In the genomic region with DNA sequence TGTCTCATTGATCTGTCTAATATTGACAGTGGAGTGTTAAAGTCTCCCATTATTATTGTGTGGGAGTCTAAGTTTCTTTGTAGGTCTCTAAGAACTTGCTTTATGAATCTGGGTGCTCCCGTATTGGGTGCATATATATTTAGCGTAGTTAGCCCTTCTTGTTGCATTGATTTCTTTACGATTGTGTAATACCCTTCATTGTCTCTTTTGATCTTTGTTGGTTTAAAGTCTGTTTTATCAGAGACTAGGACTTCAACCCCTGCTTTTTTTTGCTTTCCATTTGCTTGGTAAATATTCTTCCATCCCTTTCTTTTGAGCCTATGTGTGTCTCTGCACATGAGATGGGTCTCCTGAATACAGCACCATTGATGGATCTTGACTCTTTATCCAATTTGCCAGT, we compare ENCODE assay signal across 9 cellular contexts. TPM values are rescaled to one million over a fixed set of nuclear protein-coding genes. Genes with fewer than 3 reads are reported as not detected.
DNase-seq lines count a peak whose midpoint lies in the region; ATAC-seq, FAIRE-seq and TF ChIP-seq lines count a peak whose summit lies in the region.
"Not testable (repeated sequence)": the region's sequence is repeated elsewhere in the genome, so short reads cannot be mapped to it uniquely, and the experiment has no call there.
"Had no signal": no experiment of that assay in that cellular context is flagged by ENCODE, and none has a peak within 500 bp of the region (broad histone marks: within the 10 kb centered on the region; RNA-seq: fewer than 3 reads in every experiment).

No MANE protein-coding gene starts in this region.

- not testable (repeated sequence) for FAIRE-seq in HepG2 (lab: Jason Lieb, UNC)

- H4K20me1 ChIP-seq in HepG2 (ENCODE audit: insufficient read depth, low read length) = not testable (repeated sequence)

- ATAC-seq in CD4-positive, CD25-positive, alpha-beta regulatory T cell (ENCODE audit: low read depth in 2 of 2); T-cell (replicated peaks in 1 of 4); activated T-cell treated with anti-CD3 and anti-CD28 coated beads, Interleukin-2, amount 50 U/mL, for 72 hours (replicated peaks in 1 of 2); central memory CD8-positive, alpha-beta T cell (replicated peaks; ENCODE audit: extremely low read depth, poor library complexity, severe bottlenecking); HepG2; naive thymus-derived CD4-positive, alpha-beta T cell; natural killer cell treated with Interleukin-12 subunit alpha and Interleukin-12 subunit beta and Interleukin-15 and Interleukin-18, amount 100 ng/mL, for 72 hours: not testable (repeated sequence)

- H3K27me3 Mint-ChIP-seq in CD4-positive, CD25-positive, alpha-beta regulatory T cell; CD8-positive, alpha-beta memory T cell; T-cell; activated T-cell treated with anti-CD3 and anti-CD28 coated beads, Interleukin-2, amount 50 U/mL, for 72 hours (ENCODE audit: low read depth); central memory CD8-positive, alpha-beta T cell; naive thymus-derived CD4-positive, alpha-beta T cell; natural killer cell treated with Interleukin-12 subunit alpha and Interleukin-12 subunit beta and Interleukin-15 and Interleukin-18, amount 100 ng/mL, for 72 hours: not testable (repeated sequence)

- peak overlapping the region; percentile 64 to 94 (median 86) for H3K27ac Mint-ChIP-seq in CD4-positive, CD25-positive, alpha-beta regulatory T cell
- peak overlapping the region in 5 of 8 donors; percentile 30 to 83 (median 44) for H3K27ac Mint-ChIP-seq in CD8-positive, alpha-beta memory T cell
- peak overlapping the region; percentile 86 to 96 for H3K27ac Mint-ChIP-seq in T-cell
- H3K27ac Mint-ChIP-seq in activated T-cell treated with anti-CD3 and anti-CD28 coated beads, Interleukin-2, amount 50 U/mL, for 72 hours = peak overlapping the region; percentile 14
- H3K27ac Mint-ChIP-seq in central memory CD8-positive, alpha-beta T cell (ENCODE audit: low read depth) = peak overlapping the region; percentile 77
- H3K27ac Mint-ChIP-seq in naive thymus-derived CD4-positive, alpha-beta T cell = peak overlapping the region in 7 of 9 donors; percentile 44 to 91 (median 88)
- H3K27ac Mint-ChIP-seq in natural killer cell treated with Interleukin-12 subunit alpha and Interleukin-12 subunit beta and Interleukin-15 and Interleukin-18, amount 100 ng/mL, for 72 hours = peak overlapping the region; percentile 70 to 85

- TF ChIP-seq EP300 in HepG2 (IDR thresholded peaks at IDR 0.05; ENCODE audit: low read depth in 2 of 2, low read length in 2 of 2) (peak; percentile 59 to 86; a peak in 3 of 4 replicates), HepG2 (CRISPR knock-in tag; IDR thresholded peaks at IDR 0.05; ENCODE audit: borderline replicate concordance) (peak; percentile 40; the same call in 1 of the 2 replicates)

- CTCF ChIA-PET in CD8-positive, alpha-beta memory T cell (lab: Charles Lee) = interaction anchor here (3.6 kb wide), 1 partner anchor 24 kb away, joined by 35 read pairs; a partner anchor contains a TSS
- CTCF ChIA-PET in T-cell (lab: Charles Lee); HepG2 (lab: Yijun Ruan, JAX; ENCODE audit: low intra/inter-chr PET ratio, low total read pairs): not testable (repeated sequence)
- CTCF ChIA-PET in naive thymus-derived CD4-positive, alpha-beta T cell (lab: Charles Lee) = interaction anchor here (0.6 kb wide), 1 partner anchor 258 kb away, joined by 6 read pairs; no protein-coding TSS in a partner anchor

- not testable (repeated sequence) for H3K79me2 ChIP-seq in HepG2 (ENCODE audit: insufficient read depth, low read length)

- not testable (repeated sequence) for H3K27me3 ChIP-seq in CD4-positive, CD25-positive, alpha-beta regulatory T cell (ENCODE audit: control insufficient read depth, insufficient read depth, low read length); CD8-positive, alpha-beta memory T cell (ENCODE audit: insufficient read depth, low read length, poor library complexity, severe bottlenecking); HepG2 (ENCODE audit: control insufficient read depth in 1 of 2, insufficient read depth in 2 of 2, low read length in 2 of 2); naive thymus-derived CD4-positive, alpha-beta T cell (ENCODE audit: control insufficient read depth in 2 of 2, insufficient read depth in 2 of 2, low read length in 2 of 2)

- TF ChIP-seq CTCF in HepG2 (CRISPR knock-in tag; IDR thresholded peaks at IDR 0.05) = not testable (repeated sequence)

- in situ Hi-C loops in HepG2 (cut with HindIII; ENCODE audit: extremely low pct_ligation_motif_present, low pct_unique_long_range_greater_than_20kb) = not testable (repeated sequence)

- not testable (repeated sequence) for H3K9me3 ChIP-seq in CD4-positive, CD25-positive, alpha-beta regulatory T cell (ENCODE audit: control insufficient read depth in 2 of 2, low read length in 2 of 2); HepG2 (ENCODE audit: low read length)
- H3K9me3 ChIP-seq in CD8-positive, alpha-beta memory T cell (ENCODE audit: low read length) = peaks cover 10% of the 10 kb centered on the region
- peaks cover 0 to 14% (median 5%) of the 10 kb centered on the region in 3 experiments for H3K9me3 ChIP-seq in naive thymus-derived CD4-positive, alpha-beta T cell (ENCODE audit: control insufficient read depth in 2 of 3, low read length in 3 of 3)

- TF ChIP-seq RAD21 in HepG2 (CRISPR knock-in tag; IDR thresholded peaks at IDR 0.05) = not testable (repeated sequence)

- DNase-seq in CD4-positive, CD25-positive, alpha-beta regulatory T cell; CD8-positive, alpha-beta memory T cell; T-cell; activated T-cell treated with anti-CD3 and anti-CD28 coated beads, Interleukin-2, amount 50 U/mL, for 72 hours; central memory CD8-positive, alpha-beta T cell (ENCODE audit: low spot score in 2 of 2); naive thymus-derived CD4-positive, alpha-beta T cell; natural killer cell treated with Interleukin-12 subunit alpha and Interleukin-12 subunit beta and Interleukin-15 and Interleukin-18, amount 100 ng/mL, for 72 hours (ENCODE audit: low spot score): not testable (repeated sequence)
- DNase-seq in HepG2 (ENCODE audit: low spot score) = peak; percentile 86

- BruUV-seq in HepG2 (replicated peaks; lab: Mats Ljungman, UMichigan) = not testable (repeated sequence)

- H3K36me3 Mint-ChIP-seq in CD4-positive, CD25-positive, alpha-beta regulatory T cell = peaks cover 24% of the 10 kb centered on the region
- H3K36me3 Mint-ChIP-seq in CD8-positive, alpha-beta memory T cell = peaks cover 11 to 61% (median 32%) of the 10 kb centered on the region in 3 donors
- H3K36me3 Mint-ChIP-seq in T-cell = peaks cover 51% of the 10 kb centered on the region
- peaks cover 38 to 54% of the 10 kb centered on the region in 2 donors for H3K36me3 Mint-ChIP-seq in activated T-cell treated with anti-CD3 and anti-CD28 coated beads, Interleukin-2, amount 50 U/mL, for 72 hours (ENCODE audit: insufficient read depth in 2 of 2)
- not testable (repeated sequence) for H3K36me3 Mint-ChIP-seq in central memory CD8-positive, alpha-beta T cell (ENCODE audit: insufficient read depth)
- H3K36me3 Mint-ChIP-seq in naive thymus-derived CD4-positive, alpha-beta T cell = peaks cover 32 to 75% (median 38%) of the 10 kb centered on the region in 5 donors
- H3K36me3 Mint-ChIP-seq in natural killer cell treated with Interleukin-12 subunit alpha and Interleukin-12 subunit beta and Interleukin-15 and Interleukin-18, amount 100 ng/mL, for 72 hours = peaks cover 48% of the 10 kb centered on the region

- POLR2A ChIA-PET in CD8-positive, alpha-beta memory T cell (lab: Charles Lee); T-cell (lab: Charles Lee): not testable (repeated sequence)
- POLR2A ChIA-PET in HepG2 (lab: Yijun Ruan, JAX) = interaction anchor here (4.2 kb wide), 1 partner anchor 24 kb away, joined by 19 read pairs; a partner anchor contains a TSS
- POLR2A ChIA-PET in naive thymus-derived CD4-positive, alpha-beta T cell (lab: Charles Lee) = interaction anchor here (0.6 to 6.1 kb wide), 3 partner anchors 12 to 24 kb away, joined by 3 to 74 read pairs (median 3); a partner anchor contains a TSS

- H3K4me3 ChIP-seq in CD4-positive, CD25-positive, alpha-beta regulatory T cell (ENCODE audit: low read depth, low read length); CD8-positive, alpha-beta memory T cell (ENCODE audit: low read length); HepG2 (replicated peaks in 1 of 3; ENCODE audit: insufficient read depth in 1 of 3, low read depth in 2 of 3, low read length in 3 of 3); naive thymus-derived CD4-positive, alpha-beta T cell (ENCODE audit: low read length): not testable (repeated sequence)

- H3K27ac ChIP-seq in CD4-positive, CD25-positive, alpha-beta regulatory T cell (ENCODE audit: insufficient read depth, low read length, poor library complexity, severe bottlenecking); CD8-positive, alpha-beta memory T cell (ENCODE audit: low read depth, low read length); HepG2 (ENCODE audit: extremely low read length, insufficient read depth, low read length); naive thymus-derived CD4-positive, alpha-beta T cell (ENCODE audit: low read depth, low read length): not testable (repeated sequence)

- TF ChIP-seq POLR2A in HepG2 (IDR thresholded peaks at IDR 0.05; ENCODE audit: insufficient read depth in 1 of 2, low read depth in 2 of 2, low read length in 2 of 2) = not testable (repeated sequence)

- not testable (repeated sequence) for H2AFZ ChIP-seq in HepG2 (ENCODE audit: low read length)

- H3K4me1 Mint-ChIP-seq in CD4-positive, CD25-positive, alpha-beta regulatory T cell = peaks cover 8 to 54% (median 26%) of the 10 kb centered on the region in 4 donors
- H3K4me1 Mint-ChIP-seq in CD8-positive, alpha-beta memory T cell = peaks cover 42 to 51% (median 46%) of the 10 kb centered on the region in 3 donors
- peaks cover 27 to 56% (median 35%) of the 10 kb centered on the region in 3 donors for H3K4me1 Mint-ChIP-seq in T-cell
- H3K4me1 Mint-ChIP-seq in activated T-cell treated with anti-CD3 and anti-CD28 coated beads, Interleukin-2, amount 50 U/mL, for 72 hours (ENCODE audit: low read depth) = peaks cover 16% of the 10 kb centered on the region
- peaks cover 45% of the 10 kb centered on the region for H3K4me1 Mint-ChIP-seq in central memory CD8-positive, alpha-beta T cell
- H3K4me1 Mint-ChIP-seq in naive thymus-derived CD4-positive, alpha-beta T cell = peaks cover 12 to 47% (median 35%) of the 10 kb centered on the region in 7 donors
- H3K4me1 Mint-ChIP-seq in natural killer cell treated with Interleukin-12 subunit alpha and Interleukin-12 subunit beta and Interleukin-15 and Interleukin-18, amount 100 ng/mL, for 72 hours (ENCODE audit: low read depth in 2 of 2) = peaks cover 38 to 45% of the 10 kb centered on the region in 2 donors

- peaks cover 16% of the 10 kb centered on the region for H3K4me1 ChIP-seq in CD4-positive, CD25-positive, alpha-beta regulatory T cell (ENCODE audit: control insufficient read depth, insufficient read depth, low read length, poor library complexity, severe bottlenecking)
- peaks cover 22% of the 10 kb centered on the region for H3K4me1 ChIP-seq in CD8-positive, alpha-beta memory T cell (ENCODE audit: insufficient read depth, low read length)
- H3K4me1 ChIP-seq in HepG2 (ENCODE audit: insufficient read depth, low read length) = peaks cover 42% of the 10 kb centered on the region
- H3K4me1 ChIP-seq in naive thymus-derived CD4-positive, alpha-beta T cell (ENCODE audit: control insufficient read depth in 2 of 2, insufficient read depth in 2 of 2, low read length in 2 of 2) = peaks cover 17 to 18% of the 10 kb centered on the region in 2 donors

- intact Hi-C loops in HepG2 (cut with micrococcal nuclease; ENCODE audit: unreplicated experiment); naive thymus-derived CD4-positive, alpha-beta T cell (cut with micrococcal nuclease): not testable (repeated sequence)

- WGBS in HepG2 (ENCODE audit: low lambda C conversion rate) = 1% methylated on average over 3 of the region's 3 CpGs

- not testable (repeated sequence) for H3K9ac ChIP-seq in HepG2 (ENCODE audit: insufficient read depth, low read depth, low read length)

- H3K9me3 Mint-ChIP-seq in CD4-positive, CD25-positive, alpha-beta regulatory T cell = peaks cover 4 to 61% (median 36%) of the 10 kb centered on the region in 7 donors
- peaks cover 15 to 70% (median 64%) of the 10 kb centered on the region in 5 donors for H3K9me3 Mint-ChIP-seq in CD8-positive, alpha-beta memory T cell
- peaks cover 23 to 46% (median 31%) of the 10 kb centered on the region in 3 donors for H3K9me3 Mint-ChIP-seq in T-cell
- H3K9me3 Mint-ChIP-seq in activated T-cell treated with anti-CD3 and anti-CD28 coated beads, Interleukin-2, amount 50 U/mL, for 72 hours = peaks cover 16 to 39% of the 10 kb centered on the region in 2 donors
- H3K9me3 Mint-ChIP-seq in central memory CD8-positive, alpha-beta T cell = peaks cover 32% of the 10 kb centered on the region
- H3K9me3 Mint-ChIP-seq in naive thymus-derived CD4-positive, alpha-beta T cell = peaks cover 22 to 87% (median 56%) of the 10 kb centered on the region in 11 donors
- H3K9me3 Mint-ChIP-seq in natural killer cell treated with Interleukin-12 subunit alpha and Interleukin-12 subunit beta and Interleukin-15 and Interleukin-18, amount 100 ng/mL, for 72 hours = not testable (repeated sequence)

- not testable (repeated sequence) for H3K36me3 ChIP-seq in CD4-positive, CD25-positive, alpha-beta regulatory T cell (ENCODE audit: control insufficient read depth, insufficient read depth, low read length); CD8-positive, alpha-beta memory T cell (ENCODE audit: insufficient read depth, low read length); HepG2 (replicated peaks in 1 of 2; ENCODE audit: control insufficient read depth in 1 of 2, insufficient read depth in 2 of 2, low read length in 2 of 2); naive thymus-derived CD4-positive, alpha-beta T cell (ENCODE audit: control insufficient read depth in 2 of 3, insufficient read depth in 3 of 3, low read length in 3 of 3)

- not testable (repeated sequence) for H3K4me3 Mint-ChIP-seq in CD4-positive, CD25-positive, alpha-beta regulatory T cell; activated T-cell treated with anti-CD3 and anti-CD28 coated beads, Interleukin-2, amount 50 U/mL, for 72 hours
- H3K4me3 Mint-ChIP-seq in CD8-positive, alpha-beta memory T cell = peak overlapping the region in 2 of 7 donors; percentile 44 to 67
- H3K4me3 Mint-ChIP-seq in T-cell = peak overlapping the region in 1 of 3 donors; percentile 29
- H3K4me3 Mint-ChIP-seq in central memory CD8-positive, alpha-beta T cell = peak overlapping the region; percentile 39
- H3K4me3 Mint-ChIP-seq in naive thymus-derived CD4-positive, alpha-beta T cell = peak overlapping the region in 1 of 10 donors; percentile 23
- peak overlapping the region; percentile 79 for H3K4me3 Mint-ChIP-seq in natural killer cell treated with Interleukin-12 subunit alpha and Interleukin-12 subunit beta and Interleukin-15 and Interleukin-18, amount 100 ng/mL, for 72 hours

- peak overlapping the region; percentile 12; the same call in 1 of the 2 replicates for H3K4me2 ChIP-seq in HepG2 (ENCODE audit: low read depth, low read length)

RNA-seq across cellular contexts. Expression of a gene that starts 23.3 kb away (rescaled TPM):
- total RNA-seq in CD4-positive, CD25-positive, alpha-beta regulatory T cell = 179 TPM
- polyA plus RNA-seq in CD4-positive, CD25-positive, alpha-beta regulatory T cell = 100 to 1,000 TPM; 125 to 184 (median 154) TPM
- total RNA-seq in CD8-positive, alpha-beta memory T cell = 100 to 1,000 TPM in 1 of 2 experiments, 10 to 100 TPM in 1; 96.8 to 108 TPM
- polyA plus RNA-seq in CD8-positive, alpha-beta memory T cell = 139 TPM
- 100 to 1,000 TPM; 148 to 237 (median 212) TPM for total RNA-seq in T-cell
- total RNA-seq in activated T-cell treated with anti-CD3 and anti-CD28 coated beads, Interleukin-2, amount 50 U/mL, for 72 hours = 100 to 1,000 TPM in 1 of 2 donors, 10 to 100 TPM in 1; 98.1 to 104 TPM
- total RNA-seq in HepG2 (2016; rRNA removed; fragmentation: Illumina TruSeq; extraction: Trizol) = 62.1 and 79.9 TPM in 2 replicates
- 8.1 and 8.2 TPM in 2 replicates for total RNA-seq in HepG2 (2016; cell fraction: cytosol; rRNA removed; fragmentation: Illumina TruSeq; extraction: Trizol; ENCODE audit: low read depth)
- total RNA-seq in HepG2 (2016; cell fraction: insoluble cytoplasmic fraction; rRNA removed; fragmentation: Illumina TruSeq; extraction: Trizol) = 62.1 and 78.3 TPM in 2 replicates
- total RNA-seq in HepG2 (2016; cell fraction: membrane; rRNA removed; fragmentation: Illumina TruSeq; extraction: Trizol) = 30.2 and 33.0 TPM in 2 replicates
- total RNA-seq in HepG2 (2016; cell fraction: nucleus; rRNA removed; fragmentation: Illumina TruSeq; extraction: Trizol) = 91.6 and 101 TPM in 2 replicates
- 163 and 164 TPM in 2 replicates for polyA plus RNA-seq in HepG2 (2011; rRNA removed)
- polyA plus RNA-seq in HepG2 (2011; cell fraction: cytosol; rRNA removed) = 115 and 161 TPM in 2 replicates
- 50.3 and 65.6 TPM in 2 replicates for polyA plus RNA-seq in HepG2 (2011; cell fraction: nucleus; rRNA removed)
- 189 and 200 TPM in 2 replicates for polyA plus RNA-seq in HepG2 (2012)
- polyA plus RNA-seq in HepG2 (2016; cell fraction: cytosol; fragmentation: Illumina TruSeq; extraction: Trizol; ENCODE audit: low read depth) = 5.0 and 5.1 TPM in 2 replicates
- polyA plus RNA-seq in HepG2 (2016; cell fraction: insoluble cytoplasmic fraction; fragmentation: Illumina TruSeq; extraction: Trizol; ENCODE audit: low read depth) = 49.0 and 50.2 TPM in 2 replicates
- 18.2 and 19.6 TPM in 2 replicates for polyA plus RNA-seq in HepG2 (2016; cell fraction: membrane; fragmentation: Illumina TruSeq; extraction: Trizol; ENCODE audit: low read depth)
- 91.4 and 96.5 TPM in 2 replicates for polyA plus RNA-seq in HepG2 (2016; cell fraction: nucleus; fragmentation: Illumina TruSeq; extraction: Trizol; ENCODE audit: insufficient read depth, low read depth)
- polyA minus RNA-seq in HepG2 (2011; rRNA and poly(A)+ RNA removed; ENCODE audit: low replicate concordance) = 3.2 and 268 TPM in 2 replicates
- polyA minus RNA-seq in HepG2 (2011; cell fraction: cytosol; rRNA and poly(A)+ RNA removed) = 106 and 146 TPM in 2 replicates
- 119 and 177 TPM in 2 replicates for polyA minus RNA-seq in HepG2 (2011; cell fraction: nucleus; rRNA and poly(A)+ RNA removed)
- total RNA-seq in naive thymus-derived CD4-positive, alpha-beta T cell = 100 to 1,000 TPM; 115 to 264 (median 160) TPM
- 100 to 1,000 TPM; 214 to 313 TPM for polyA plus RNA-seq in naive thymus-derived CD4-positive, alpha-beta T cell
- 100 to 1,000 TPM; 179 to 304 TPM for total RNA-seq in natural killer cell treated with Interleukin-12 subunit alpha and Interleukin-12 subunit beta and Interleukin-15 and Interleukin-18, amount 100 ng/mL, for 72 hours
- total RNA-seq: GM23248 had no signal

Comparison
In these comparisons a context has a peak if more than half of its experiments do, and no peak if none do; other contexts are left out.
1. H3K27ac Mint-ChIP-seq: peak in every context shown above with its lines; median percentile 91 in T-cell; 88 in naive thymus-derived CD4-positive, alpha-beta T cell; 86 in CD4-positive, CD25-positive, alpha-beta regulatory T cell; 78 in natural killer cell treated with Interleukin-12 subunit alpha and Interleukin-12 subunit beta and Interleukin-15 and Interleukin-18, amount 100 ng/mL, for 72 hours; 77 in central memory CD8-positive, alpha-beta T cell; 44 in CD8-positive, alpha-beta memory T cell; 14 in activated T-cell treated with anti-CD3 and anti-CD28 coated beads, Interleukin-2, amount 50 U/mL, for 72 hours.